1 cellular context compared by ENCODE assay signal in genomic region chr11:66545701-66546367, GRCh38.
TF ChIP-seq lines count a peak whose summit lies in the region.

Gene ZDHHC24, minus strand, starts transcription at chr11:66546048. Its CDS starts 45 bp downstream, at chr11:66546003.

TF ChIP-seq in K562, 482 proteins besides CTCF, POLR2A, EP300 and RAD21 (continued from another document and continues in another):
- TF ChIP-seq ZBTB11 (CRISPR knock-in tag; IDR thresholded peaks at IDR 0.05) (peak in 1 of 3 experiments; percentile 80; a peak in 1 of 6 replicates), MECOM (CRISPR knock-in tag; IDR thresholded peaks at IDR 0.05) (no peak), ZKSCAN1 (IDR thresholded peaks at IDR 0.05; ENCODE audit: low read depth, low read length) (0 out of 2 replicates have a peak, but pooled peaks have one; percentile 11), ZNF124 (CRISPR knock-in tag; IDR thresholded peaks at IDR 0.05) (no peak), GABPA (tag; conservative IDR thresholded peaks at IDR 0.05; ENCODE audit: low read depth) (peak; percentile 79), ZNF551 (CRISPR knock-in tag; IDR thresholded peaks at IDR 0.05) (no peak), RBM25 (IDR thresholded peaks at IDR 0.05; ENCODE audit: low read depth, low read length, severe bottlenecking) (peak; percentile 80), RREB1 (CRISPR knock-in tag; IDR thresholded peaks at IDR 0.05) (no peak), AFF4 (CRISPR knock-in tag; IDR thresholded peaks at IDR 0.05) (no peak), ZBTB7A (IDR thresholded peaks at IDR 0.05; ENCODE audit: borderline replicate concordance, control insufficient read depth, low read depth, low read length) (peak; percentile 52; the same call in 1 of the 2 replicates), MGA (IDR thresholded peaks at IDR 0.05) (no peak), NR2C1 (IDR thresholded peaks at IDR 0.05) (no peak), NR2C1 (tag; IDR thresholded peaks at IDR 0.05) (no peak), PRDM10 (IDR thresholded peaks at IDR 0.05; ENCODE audit: partially characterized antibody) (peak; percentile 47), PTBP1 (IDR thresholded peaks at IDR 0.05; ENCODE audit: low read depth, low read length) (no peak), USF2 (CRISPR knock-in tag; IDR thresholded peaks at IDR 0.05) (no peak), SNAPC5 (CRISPR knock-in tag; IDR thresholded peaks at IDR 0.05) (no peak), HNRNPUL1 (IDR thresholded peaks at IDR 0.05; ENCODE audit: low read length) (no peak), SMARCA4 (IDR thresholded peaks at IDR 0.05) (no peak)
